Comparison of ENCODE assay signal across 17 cellular contexts in the genomic region with DNA sequence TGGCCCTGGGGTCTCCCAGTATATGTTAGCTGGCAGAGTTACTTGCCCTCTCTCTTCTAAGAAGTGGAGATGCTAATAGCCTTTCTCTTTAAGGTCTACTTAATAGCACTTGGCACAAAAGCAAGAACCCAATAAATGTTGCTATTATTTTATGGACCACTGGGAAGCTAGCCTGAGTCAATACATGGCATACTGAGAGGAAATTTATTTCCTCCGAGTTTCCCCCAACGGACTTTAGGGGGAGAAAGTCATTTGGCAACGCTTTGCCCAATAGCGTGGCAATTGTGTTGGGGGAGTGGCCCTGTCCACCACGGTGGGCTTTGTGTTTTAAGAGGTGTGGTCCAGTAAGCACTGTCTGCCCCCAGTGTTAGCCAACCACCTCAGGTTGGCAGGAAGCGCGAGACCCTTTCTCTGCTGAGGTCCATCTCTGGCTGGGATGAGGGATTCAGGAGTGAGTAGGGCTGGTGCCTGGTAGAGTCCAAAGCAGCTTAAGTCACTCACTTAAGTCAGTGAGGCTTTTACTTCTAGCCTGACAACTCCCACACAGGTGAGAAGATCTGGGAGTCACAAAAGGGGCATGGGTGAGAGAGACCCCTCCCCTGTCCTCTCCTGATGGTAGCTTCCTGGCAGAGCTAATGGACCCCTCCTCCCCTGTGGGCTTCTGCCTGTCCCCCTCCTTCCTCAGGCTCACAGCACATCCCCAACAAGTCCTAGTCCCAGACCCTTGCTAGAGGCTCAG.
DNase-seq lines count a peak whose midpoint lies in the region; ATAC-seq and TF ChIP-seq lines count a peak whose summit lies in the region.
"Had no signal": no experiment of that assay in that cellular context is flagged by ENCODE, and none has a peak within 500 bp of the region (broad histone marks: within the 10 kb centered on the region; RNA-seq: fewer than 3 reads in every experiment).

No MANE protein-coding gene starts in this region.

- H4K5ac ChIP-seq in mesendoderm (ENCODE audit: low read length) = no peak overlapping the region

- peaks cover 2% of the 10 kb centered on the region for H3K9me3 Mint-ChIP-seq in natural killer cell treated with Interleukin-12 subunit alpha and Interleukin-12 subunit beta and Interleukin-15 and Interleukin-18, amount 100 ng/mL, for 72 hours
- H3K9me3 Mint-ChIP-seq in natural killer cell (no peaks in the 10 kb centered on the region), WTC11 (no peaks in the 10 kb centered on the region)
- H3K9me3 Mint-ChIP-seq: activated naive CD8-positive, alpha-beta T cell treated with anti-CD3 and anti-CD28 coated beads, Interleukin-2, amount 10 ng/mL, durations not matched to agents 7 days and 5 days had no signal

- H3K4me3 Mint-ChIP-seq in natural killer cell treated with Interleukin-12 subunit alpha and Interleukin-12 subunit beta and Interleukin-15 and Interleukin-18, amount 100 ng/mL, for 72 hours = no peak overlapping the region
- no peak overlapping the region for H3K4me3 Mint-ChIP-seq in natural killer cell
- H3K4me3 Mint-ChIP-seq in WTC11 = no peak overlapping the region
- H3K4me3 Mint-ChIP-seq: activated naive CD8-positive, alpha-beta T cell treated with anti-CD3 and anti-CD28 coated beads, Interleukin-2, amount 10 ng/mL, durations not matched to agents 7 days and 5 days had no signal

- H2BK120ac ChIP-seq in mesendoderm (ENCODE audit: low read depth, low read length) = no peak overlapping the region

- H3K4me1 ChIP-seq in mesendoderm (ENCODE audit: control insufficient read depth, low read depth, low read length) = peaks cover 22% of the 10 kb centered on the region
- H3K4me1 ChIP-seq: HAP-1 had no signal

- H3K27me3 Mint-ChIP-seq in natural killer cell treated with Interleukin-12 subunit alpha and Interleukin-12 subunit beta and Interleukin-15 and Interleukin-18, amount 100 ng/mL, for 72 hours = no peaks in the 10 kb centered on the region
- H3K27me3 Mint-ChIP-seq in natural killer cell (ENCODE audit: low read depth in 2 of 2) (peaks cover 0 to 12% of the 10 kb centered on the region in 2 donors), WTC11 (ENCODE audit: low read depth) (no peaks in the 10 kb centered on the region; the same call in 1 of the 2 replicates)

- no peak overlapping the region for H3K23ac ChIP-seq in mesendoderm (ENCODE audit: low read length)

- no peak for ATAC-seq in natural killer cell treated with Interleukin-12 subunit alpha and Interleukin-12 subunit beta and Interleukin-15 and Interleukin-18, amount 100 ng/mL, for 72 hours
- ATAC-seq in natural killer cell (no peak), WTC11 (peak; percentile 21)

- no peak overlapping the region for H3K4ac ChIP-seq in mesendoderm (ENCODE audit: low read depth, low read length)

- intact Hi-C loops in natural killer cell (cut with micrococcal nuclease) = no loop called here

- POLR2A ChIA-PET in WTC11 (lab: Charles Lee) = no interaction called here

- no peak overlapping the region for H3K9ac ChIP-seq in mesendoderm (ENCODE audit: low read length)

- TF ChIP-seq CTCF in natural killer cell (IDR thresholded peaks at IDR 0.05) (no peak), WTC11 (IDR thresholded peaks at IDR 0.05) (no peak)

- H3K4me3 ChIP-seq in mesendoderm (ENCODE audit: low read length) = no peak overlapping the region
- H3K4me3 ChIP-seq: HAP-1, hepatocyte, prostate gland had no signal

- H3K4me1 Mint-ChIP-seq in natural killer cell treated with Interleukin-12 subunit alpha and Interleukin-12 subunit beta and Interleukin-15 and Interleukin-18, amount 100 ng/mL, for 72 hours (ENCODE audit: low read depth in 2 of 2) = peaks cover 65 to 72% of the 10 kb centered on the region in 2 donors
- H3K4me1 Mint-ChIP-seq in natural killer cell (peaks cover 34 to 42% of the 10 kb centered on the region in 2 donors), WTC11 (peaks cover 20% of the 10 kb centered on the region)

- peak overlapping the region; percentile 57 for H2BK5ac ChIP-seq in mesendoderm (ENCODE audit: low read length)

- peaks cover 5% of the 10 kb centered on the region for H3K36me3 Mint-ChIP-seq in natural killer cell treated with Interleukin-12 subunit alpha and Interleukin-12 subunit beta and Interleukin-15 and Interleukin-18, amount 100 ng/mL, for 72 hours
- no peaks in the 10 kb centered on the region for H3K36me3 Mint-ChIP-seq in natural killer cell
- H3K36me3 Mint-ChIP-seq in WTC11 = no peaks in the 10 kb centered on the region
- H3K36me3 Mint-ChIP-seq: activated naive CD8-positive, alpha-beta T cell treated with anti-CD3 and anti-CD28 coated beads, Interleukin-2, amount 10 ng/mL, durations not matched to agents 7 days and 5 days had no signal

- no peak for DNase-seq in natural killer cell treated with Interleukin-12 subunit alpha and Interleukin-12 subunit beta and Interleukin-15 and Interleukin-18, amount 100 ng/mL, for 72 hours (ENCODE audit: low spot score)
- DNase-seq in natural killer cell (no peak), WTC11 (ENCODE audit: low spot score) (no peak), mesendoderm (no peak), occipital lobe (lab: John Stamatoyannopoulos, UW) (no peak), NAMALWA (ENCODE audit: low spot score) (no peak), activated gamma-delta T cell (lab: John Stamatoyannopoulos, UW) (no peak)
- no peak for DNase-seq in stimulated activated CD4-positive, alpha-beta T cell treated with anti-CD3 and anti-CD28 coated beads, Interleukin-1b, Interleukin-23, amount 100 ng/mL, for 48 hours
- DNase-seq: activated naive CD8-positive, alpha-beta T cell treated with anti-CD3 and anti-CD28 coated beads, Interleukin-2, amount 10 ng/mL, durations not matched to agents 7 days and 5 days; GF-D8; Kasumi-1; NCI-H1436 treated with DMSO at 0.1 percent for 48 hours; NK-92 treated with Interleukin-12 subunit alpha and Interleukin-12 subunit beta, amount 100 ng/mL, for 24 hours; SHP77 had no signal

- no peaks in the 10 kb centered on the region for H3K27me3 ChIP-seq in mesendoderm (ENCODE audit: insufficient read depth, low read length, poor library complexity)
- H3K27me3 ChIP-seq: hepatocyte had no signal

- no peak overlapping the region for H2BK15ac ChIP-seq in mesendoderm (replicated peaks; ENCODE audit: low read depth)

- no peak overlapping the region for H4K8ac ChIP-seq in mesendoderm (ENCODE audit: low read depth, low read length)

- H3K18ac ChIP-seq in mesendoderm (ENCODE audit: low read length) = peak overlapping the region; percentile 5

- H3K79me2 ChIP-seq in mesendoderm (ENCODE audit: control insufficient read depth, insufficient read depth, low read length) = no peaks in the 10 kb centered on the region
- H3K79me2 ChIP-seq: hepatocyte had no signal

- H3K4me2 ChIP-seq in mesendoderm (ENCODE audit: low read length) = no peak overlapping the region
- H3K4me2 ChIP-seq: hepatocyte had no signal

- WGBS in mesendoderm (ENCODE audit: extremely low coverage, insufficient coverage, low lambda C conversion rate) = no CpG with 5 or more reads among the region's 7 CpGs

- CTCF ChIA-PET in WTC11 (lab: Charles Lee) = interaction anchor here (1.5 to 2.1 kb wide), 2 partner anchors 38 to 155 kb away, joined by 4 to 10 read pairs; no protein-coding TSS in a partner anchor

- H3K27ac ChIP-seq in mesendoderm (ENCODE audit: low read depth, low read length) = no peak overlapping the region
- H3K27ac ChIP-seq: hepatocyte, prostate gland had no signal

- peak overlapping the region; percentile 50 to 90 for H3K27ac Mint-ChIP-seq in natural killer cell treated with Interleukin-12 subunit alpha and Interleukin-12 subunit beta and Interleukin-15 and Interleukin-18, amount 100 ng/mL, for 72 hours
- H3K27ac Mint-ChIP-seq in natural killer cell (no peak overlapping the region), WTC11 (no peak overlapping the region)
- H3K27ac Mint-ChIP-seq: activated naive CD8-positive, alpha-beta T cell treated with anti-CD3 and anti-CD28 coated beads, Interleukin-2, amount 10 ng/mL, durations not matched to agents 7 days and 5 days had no signal

- H3K56ac ChIP-seq in mesendoderm (ENCODE audit: low read length) = peak overlapping the region; percentile 74

- H3K36me3 ChIP-seq in mesendoderm (ENCODE audit: control insufficient read depth, insufficient read depth, low read length) = no peaks in the 10 kb centered on the region
- H3K36me3 ChIP-seq: HAP-1, prostate gland had no signal

- peak overlapping the region; percentile 27 for H2AK5ac ChIP-seq in mesendoderm (ENCODE audit: low read length)

- no peaks in the 10 kb centered on the region for H3K79me1 ChIP-seq in mesendoderm (ENCODE audit: low read length)

TF ChIP-seq in WTC11, 78 proteins besides CTCF, POLR2A, EP300 and RAD21:
- TF ChIP-seq JUN (CRISPR knock-in tag; IDR thresholded peaks at IDR 0.05) (no peak), NFATC4 (CRISPR knock-in tag; IDR thresholded peaks at IDR 0.05) (no peak), GTF2I (CRISPR knock-in tag; conservative IDR thresholded peaks at IDR 0.05) (no peak), PRDM15 (CRISPR knock-in tag; IDR thresholded peaks at IDR 0.05) (no peak), ELF4 (CRISPR knock-in tag; IDR thresholded peaks at IDR 0.05; ENCODE audit: low read depth) (no peak), SP1 (CRISPR knock-in tag; conservative IDR thresholded peaks at IDR 0.05) (no peak)

Comparison
In these comparisons a context has a peak if more than half of its experiments do, and no peak if none do; other contexts are left out.
1. H3K27ac Mint-ChIP-seq: peak in natural killer cell treated with Interleukin-12 subunit alpha and Interleukin-12 subunit beta and Interleukin-15 and Interleukin-18, amount 100 ng/mL, for 72 hours (2 of 2); none in natural killer cell (0 of 2) and WTC11 (single experiment).